12 cellular contexts compared by ENCODE assay signal in the genomic region with DNA sequence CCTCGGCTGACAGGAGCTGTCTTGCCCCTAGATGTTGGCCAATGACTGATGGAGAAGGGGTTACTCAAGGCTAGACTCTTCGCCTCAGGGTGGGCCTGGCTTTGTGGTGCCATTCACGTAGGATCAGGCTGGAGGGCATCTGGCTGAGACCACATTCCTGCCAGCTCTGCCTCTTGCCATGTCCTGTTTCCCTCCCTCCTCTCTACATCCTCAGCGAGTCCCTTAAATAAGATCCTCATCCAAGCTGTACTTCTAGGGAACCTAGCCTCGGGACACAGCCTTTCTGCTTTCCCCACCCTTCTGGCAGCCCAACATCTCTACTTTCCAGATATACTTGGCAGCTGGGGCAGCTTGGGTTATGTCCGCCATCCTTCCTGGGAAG.
"Had no signal": no experiment of that assay in that cellular context is flagged by ENCODE, and none has a peak within 500 bp of the region (broad histone marks: within the 10 kb centered on the region; RNA-seq: fewer than 3 reads in every experiment).

No MANE protein-coding gene starts in this region.

- H3K4me3 ChIP-seq: SJCRH30 had no signal

- H3K4me3 Mint-ChIP-seq: activated naive CD8-positive, alpha-beta T cell treated with anti-CD3 and anti-CD28 coated beads for 36 hours; natural killer cell treated with Interleukin-12 subunit alpha and Interleukin-12 subunit beta and Interleukin-15 and Interleukin-18, amount 100 ng/mL, for 72 hours had no signal

- H3K4me1 Mint-ChIP-seq: activated naive CD8-positive, alpha-beta T cell treated with anti-CD3 and anti-CD28 coated beads for 36 hours had no signal

- ATAC-seq: left lobe of liver; natural killer cell treated with Interleukin-12 subunit alpha and Interleukin-12 subunit beta and Interleukin-15 and Interleukin-18, amount 100 ng/mL, for 72 hours had no signal

- H3K36me3 Mint-ChIP-seq: activated naive CD8-positive, alpha-beta T cell treated with anti-CD3 and anti-CD28 coated beads for 36 hours; memory B cell; natural killer cell treated with Interleukin-12 subunit alpha and Interleukin-12 subunit beta and Interleukin-15 and Interleukin-18, amount 100 ng/mL, for 72 hours had no signal

- H3K27ac Mint-ChIP-seq: activated naive CD8-positive, alpha-beta T cell treated with anti-CD3 and anti-CD28 coated beads for 36 hours; natural killer cell treated with Interleukin-12 subunit alpha and Interleukin-12 subunit beta and Interleukin-15 and Interleukin-18, amount 100 ng/mL, for 72 hours had no signal

- H3K27me3 ChIP-seq: SJCRH30 had no signal

- DNase-seq: activated CD4-positive, alpha-beta T cell treated with anti-CD3 and anti-CD28 coated beads, Interleukin-2, amount 50 U/mL, for 4 hours; activated CD4-positive, CD25-positive, alpha-beta regulatory T cell; activated gamma-delta T cell treated with Interleukin-2 at 50 U/mL for 16 hours; activated naive CD8-positive, alpha-beta T cell treated with anti-CD3 and anti-CD28 coated beads for 36 hours; activated T-cell treated with anti-CD3 and anti-CD28 coated beads, Interleukin-2, amount 50 U/mL, for 48 hours; cortex of kidney; erythroblast; small intestine had no signal

- H3K27me3 Mint-ChIP-seq: memory B cell had no signal

- H3K9me3 Mint-ChIP-seq: activated naive CD8-positive, alpha-beta T cell treated with anti-CD3 and anti-CD28 coated beads for 36 hours; memory B cell; natural killer cell treated with Interleukin-12 subunit alpha and Interleukin-12 subunit beta and Interleukin-15 and Interleukin-18, amount 100 ng/mL, for 72 hours had no signal
